In genomic region chr20:64011366-64011779, GRCh38 we compare ENCODE assay signal across 18 cellular contexts. TPM values are rescaled to one million over a fixed set of nuclear protein-coding genes. Genes with fewer than 3 reads are reported as not detected.
DNase-seq lines count a peak whose midpoint lies in the region; ATAC-seq and TF ChIP-seq lines count a peak whose summit lies in the region.
"Had no signal": no experiment of that assay in that cellular context is flagged by ENCODE, and none has a peak within 500 bp of the region (broad histone marks: within the 10 kb centered on the region; RNA-seq: fewer than 3 reads in every experiment).

No MANE protein-coding gene starts in this region.

- CTCF ChIA-PET in PC-3 (lab: Charles Lee) (no interaction called here), mammary epithelial cell (lab: Charles Lee; ENCODE audit: low non-redundant PET) (no interaction called here)

- H2AFZ ChIP-seq in PC-3 (ENCODE audit: low read length) (no peak overlapping the region), mammary epithelial cell (ENCODE audit: low read depth, low read length) (no peak overlapping the region)

- BruUV-seq in PC-3 (replicated peaks; lab: Mats Ljungman, UMichigan) (no TSS peak), mammary epithelial cell (replicated peaks; lab: Mats Ljungman, UMichigan) (no TSS peak)

- peaks cover 5 to 10% of the 10 kb centered on the region in 2 donors for H3K9me3 Mint-ChIP-seq in activated naive CD4-positive, alpha-beta T cell treated with anti-CD3 and anti-CD28 coated beads, Interleukin-2, amount 50 U/mL, for 72 hours
- no peaks in the 10 kb centered on the region for H3K9me3 Mint-ChIP-seq in stimulated activated effector memory CD8-positive, alpha-beta T cell treated with anti-CD3 and anti-CD28 coated beads, Interleukin-12 subunit alpha, Interleukin-12 subunit beta, amount 100 ng/mL, for 72 hours

- intact Hi-C loops in PC-3 (cut with micrococcal nuclease): no loop called here
- intact Hi-C loops in mammary epithelial cell (cut with micrococcal nuclease): no loop called here

- no peaks in the 10 kb centered on the region for H3K4me1 ChIP-seq in PC-3 (ENCODE audit: insufficient read depth, low read length)
- H3K4me1 ChIP-seq in mammary epithelial cell (ENCODE audit: insufficient read depth, low read length): no peaks in the 10 kb centered on the region
- H3K4me1 ChIP-seq: right atrium auricular region had no signal

- no peak for TF ChIP-seq CTCF in PC-3 (conservative IDR thresholded peaks at IDR 0.05; ENCODE audit: low read depth, low read length)
- no peak for TF ChIP-seq CTCF in mammary epithelial cell (conservative IDR thresholded peaks at IDR 0.05 in 1 of 2, IDR thresholded peaks at IDR 0.05 in 1 of 2; ENCODE audit: extremely low read depth in 1 of 2, insufficient read depth in 1 of 2, low read depth in 1 of 2, low read length in 2 of 2)

- in situ Hi-C loops in mammary epithelial cell (cut with MboI; ENCODE audit: low sequenced_read_pairs in 2 of 2): no loop called here

- no peak overlapping the region for H3K4me3 ChIP-seq in PC-3 (ENCODE audit: low read length)
- no peak overlapping the region for H3K4me3 ChIP-seq in mammary epithelial cell (replicated peaks in 1 of 3; ENCODE audit: insufficient read depth in 1 of 3, low read depth in 2 of 3, low read length in 3 of 3)
- H3K4me3 ChIP-seq: esophagus muscularis mucosa, right atrium auricular region had no signal

- H3K27ac ChIP-seq in PC-3 (ENCODE audit: low read length) (peak overlapping the region; percentile 32; the same call in 1 of the 2 replicates), mammary epithelial cell (ENCODE audit: insufficient read depth, low read depth, low read length) (no peak overlapping the region)
- H3K27ac ChIP-seq: esophagus muscularis mucosa, right atrium auricular region, RWPE1 had no signal

- H3K9me2 ChIP-seq in PC-3 (replicated peaks; ENCODE audit: low read length): no peaks in the 10 kb centered on the region

- peak overlapping the region; percentile 44 to 84 for H3K27ac Mint-ChIP-seq in activated naive CD4-positive, alpha-beta T cell treated with anti-CD3 and anti-CD28 coated beads, Interleukin-2, amount 50 U/mL, for 72 hours
- peak overlapping the region; percentile 50 for H3K27ac Mint-ChIP-seq in stimulated activated effector memory CD8-positive, alpha-beta T cell treated with anti-CD3 and anti-CD28 coated beads, Interleukin-12 subunit alpha, Interleukin-12 subunit beta, amount 100 ng/mL, for 72 hours

- ATAC-seq in PC-3: no peak
- ATAC-seq in activated naive CD4-positive, alpha-beta T cell treated with anti-CD3 and anti-CD28 coated beads, Interleukin-2, amount 50 U/mL, for 72 hours: peak in 1 of 2 donors; percentile 48
- ATAC-seq in stimulated activated effector memory CD8-positive, alpha-beta T cell treated with anti-CD3 and anti-CD28 coated beads, Interleukin-12 subunit alpha, Interleukin-12 subunit beta, amount 100 ng/mL, for 72 hours: peak; percentile 58
- ATAC-seq in HG02678 (IDR thresholded peaks at IDR 0.05; ENCODE audit: unreplicated experiment): no peak
- ATAC-seq: left ventricle myocardium superior had no signal

- peaks cover 21% of the 10 kb centered on the region for H3K4me1 Mint-ChIP-seq in stimulated activated effector memory CD8-positive, alpha-beta T cell treated with anti-CD3 and anti-CD28 coated beads, Interleukin-12 subunit alpha, Interleukin-12 subunit beta, amount 100 ng/mL, for 72 hours

- H3K79me2 ChIP-seq in PC-3 (ENCODE audit: low read length): 0 out of 2 replicates have a peak, but pooled peaks cover 9% of the 10 kb centered on the region
- H3K79me2 ChIP-seq in mammary epithelial cell (ENCODE audit: insufficient read depth, low read length): peaks cover 17% of the 10 kb centered on the region

- dilution Hi-C loops in mammary epithelial cell (cut with HindIII; ENCODE audit: low sequenced_read_pairs): no loop called here

- no peak overlapping the region for H3K4me2 ChIP-seq in PC-3 (ENCODE audit: low read length)
- no peak overlapping the region for H3K4me2 ChIP-seq in mammary epithelial cell (ENCODE audit: insufficient read depth, low read depth, low read length)

- H3K36me3 ChIP-seq in PC-3 (ENCODE audit: low read depth, low read length) (peaks cover 57% of the 10 kb centered on the region), mammary epithelial cell (ENCODE audit: insufficient read depth, low read length) (peaks cover 23% of the 10 kb centered on the region)

- over 99% methylated on average over 13 of the region's 16 CpGs for WGBS in mammary epithelial cell (ENCODE audit: low coverage, missing lambda C conversion rate)

- peak overlapping the region; percentile 7 for H3K4me3 Mint-ChIP-seq in stimulated activated effector memory CD8-positive, alpha-beta T cell treated with anti-CD3 and anti-CD28 coated beads, Interleukin-12 subunit alpha, Interleukin-12 subunit beta, amount 100 ng/mL, for 72 hours

- H3F3A ChIP-seq in PC-3 (ENCODE audit: low read length, unreplicated experiment): no peaks in the 10 kb centered on the region

- no peak overlapping the region for H3K9ac ChIP-seq in PC-3 (ENCODE audit: low read length)
- H3K9ac ChIP-seq in mammary epithelial cell (ENCODE audit: insufficient read depth, low read length): no peak overlapping the region

- H3K27me3 ChIP-seq in PC-3 (ENCODE audit: low read length) (no peaks in the 10 kb centered on the region), mammary epithelial cell (ENCODE audit: insufficient read depth, low read length) (no peaks in the 10 kb centered on the region)
- H3K27me3 ChIP-seq: esophagus muscularis mucosa, right atrium auricular region had no signal

- POLR2A ChIA-PET in PC-3 (lab: Charles Lee; ENCODE audit: unreplicated experiment): no interaction called here

- no peaks in the 10 kb centered on the region for H3K9me3 ChIP-seq in PC-3 (ENCODE audit: low read length)
- no peaks in the 10 kb centered on the region for H3K9me3 ChIP-seq in mammary epithelial cell (replicated peaks; ENCODE audit: insufficient read depth, low read length)
- H3K9me3 ChIP-seq: esophagus muscularis mucosa, right atrium auricular region had no signal

- peaks cover 48 to 57% of the 10 kb centered on the region in 2 donors for H3K36me3 Mint-ChIP-seq in activated naive CD4-positive, alpha-beta T cell treated with anti-CD3 and anti-CD28 coated beads, Interleukin-2, amount 50 U/mL, for 72 hours
- peaks cover 77% of the 10 kb centered on the region for H3K36me3 Mint-ChIP-seq in stimulated activated effector memory CD8-positive, alpha-beta T cell treated with anti-CD3 and anti-CD28 coated beads, Interleukin-12 subunit alpha, Interleukin-12 subunit beta, amount 100 ng/mL, for 72 hours

- H4K20me1 ChIP-seq in PC-3 (ENCODE audit: low read length) (no peaks in the 10 kb centered on the region), mammary epithelial cell (ENCODE audit: insufficient read depth, low read length) (no peaks in the 10 kb centered on the region)

- peak; percentile 16 for DNase-seq in activated naive CD4-positive, alpha-beta T cell treated with Interleukin-2 at 50 U/mL for 16 hours
- DNase-seq in activated naive CD4-positive, alpha-beta T cell (lab: John Stamatoyannopoulos, UW): no peak
- DNase-seq in PC-3 (no peak), iPS-NIHi7 (ENCODE audit: extremely low spot score) (no peak), mammary epithelial cell (no peak)
- DNase-seq in activated naive CD4-positive, alpha-beta T cell treated with anti-CD3 and anti-CD28 coated beads, Interleukin-2, amount 50 U/mL, for 72 hours (ENCODE audit: low spot score in 2 of 2): peak in 1 of 2 donors; percentile 16
- peak in 1 of 2 donors; percentile 57 for DNase-seq in stimulated activated effector memory CD8-positive, alpha-beta T cell treated with anti-CD3 and anti-CD28 coated beads, Interleukin-12 subunit alpha, Interleukin-12 subunit beta, amount 100 ng/mL, for 72 hours (ENCODE audit: low spot score in 2 of 2)
- DNase-seq: amniotic stem cell; KG1; left ventricle myocardium superior; NCI-H2029; NCI-H446 treated with DMSO at 0.1 percent for 48 hours; stimulated activated naive CD4-positive, alpha-beta T cell treated with Interleukin-2 at 50 U/mL for 16 hours had no signal

RNA-seq across cellular contexts. Expression of gene C20orf204, which starts 24.6 kb away (rescaled TPM):
- total RNA-seq in PC-3 (2014; rRNA removed) (2.1 and 3.4 TPM in 2 replicates), mammary epithelial cell (1 to 10 TPM in 1 of 2 donors, under 1 TPM in 1; 0.67 to 1.0 TPM)
- 10 to 100 TPM; 14.2 to 18.8 TPM for total RNA-seq in activated naive CD4-positive, alpha-beta T cell treated with anti-CD3 and anti-CD28 coated beads, Interleukin-2, amount 50 U/mL, for 72 hours
- polyA plus RNA-seq in mammary epithelial cell: 0.03 TPM
- polyA minus RNA-seq in mammary epithelial cell: not detected

RNA-seq across cellular contexts. Expression of gene PRPF6, which starts 30.4 kb away (rescaled TPM):
- total RNA-seq in PC-3 (2014; rRNA removed) (67.1 and 87.2 TPM in 2 replicates), mammary epithelial cell (10 to 100 TPM; 33.5 to 56.9 TPM)
- 10 to 100 TPM; 82.1 to 82.7 TPM for total RNA-seq in activated naive CD4-positive, alpha-beta T cell treated with anti-CD3 and anti-CD28 coated beads, Interleukin-2, amount 50 U/mL, for 72 hours
- 34.0 TPM for polyA plus RNA-seq in mammary epithelial cell
- polyA minus RNA-seq in mammary epithelial cell: 81.7 TPM

RNA-seq across cellular contexts. Expression of gene SAMD10, which starts 31.9 kb away (rescaled TPM):
- total RNA-seq in PC-3 (2014; rRNA removed) (7.4 and 13.4 TPM in 2 replicates), mammary epithelial cell (1 to 10 TPM; 1.5 to 3.5 TPM)
- total RNA-seq in activated naive CD4-positive, alpha-beta T cell treated with anti-CD3 and anti-CD28 coated beads, Interleukin-2, amount 50 U/mL, for 72 hours: 10 to 100 TPM in 1 of 2 donors, 1 to 10 TPM in 1; 8.2 to 65.4 TPM
- polyA plus RNA-seq in mammary epithelial cell: 0.83 TPM
- 0.67 TPM for polyA minus RNA-seq in mammary epithelial cell

RNA-seq across cellular contexts. Expression of gene SOX18, which starts 38.1 kb away (rescaled TPM):
- 1.1 and 1.5 TPM in 2 replicates for total RNA-seq in PC-3 (2014; rRNA removed)
- total RNA-seq in activated naive CD4-positive, alpha-beta T cell treated with anti-CD3 and anti-CD28 coated beads, Interleukin-2, amount 50 U/mL, for 72 hours: 1 to 10 TPM in 1 of 2 donors, under 1 TPM in 1; 0.39 to 1.4 TPM
- total RNA-seq in mammary epithelial cell: under 1 TPM in 1 of 2 donors, not detected in 1; 0.16 TPM
- not detected for polyA plus RNA-seq in mammary epithelial cell
- not detected for polyA minus RNA-seq in mammary epithelial cell
- total RNA-seq: Daoy had no signal

RNA-seq across cellular contexts. Expression of gene ZNF512B, which starts 41.6 kb away (rescaled TPM):
- total RNA-seq in PC-3 (2014; rRNA removed): 18.0 and 24.1 TPM in 2 replicates
- total RNA-seq in activated naive CD4-positive, alpha-beta T cell treated with anti-CD3 and anti-CD28 coated beads, Interleukin-2, amount 50 U/mL, for 72 hours: 10 to 100 TPM in 1 of 2 donors, 1 to 10 TPM in 1; 10.0 to 21.4 TPM
- total RNA-seq in mammary epithelial cell: 10 to 100 TPM in 1 of 2 donors, 1 to 10 TPM in 1; 9.2 to 17.2 TPM
- polyA plus RNA-seq in mammary epithelial cell: 3.2 TPM
- 3.9 TPM for polyA minus RNA-seq in mammary epithelial cell
